ENCODE assay signal across 13 cellular contexts in the genomic region with DNA sequence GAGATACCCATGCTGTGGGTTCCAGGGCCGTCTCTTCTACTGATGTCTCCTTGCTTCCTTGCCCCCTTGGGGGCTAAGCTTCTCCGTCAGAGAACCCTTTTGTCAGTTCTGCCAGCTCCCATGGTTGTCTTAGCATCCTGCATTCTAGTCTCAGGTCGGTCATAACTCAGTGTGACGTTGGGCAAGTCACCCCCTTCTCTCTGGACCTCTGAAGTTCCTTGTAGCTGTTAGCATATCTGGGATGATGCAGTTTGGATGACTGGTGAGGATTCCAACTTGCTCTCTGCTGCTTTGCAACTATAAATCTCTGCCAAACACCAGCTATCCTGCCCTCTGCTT. TPM values are rescaled to one million over a fixed set of nuclear protein-coding genes. Genes with fewer than 3 reads are reported as not detected.
DNase-seq lines count a peak whose midpoint lies in the region; ATAC-seq and TF ChIP-seq lines count a peak whose summit lies in the region.
"Had no signal": no experiment of that assay in that cellular context is flagged by ENCODE, and none has a peak within 500 bp of the region (broad histone marks: within the 10 kb centered on the region; RNA-seq: fewer than 3 reads in every experiment).

No MANE protein-coding gene starts in this region.

- peak; percentile 30 to 80 for DNase-seq in NOMO-1 (lab: John Stamatoyannopoulos, UW; ENCODE audit: unreplicated experiment in 2 of 2)
- no peak for DNase-seq in NOMO-1 treated with DMSO at 0.1 percent for 48 hours (lab: John Stamatoyannopoulos, UW; ENCODE audit: unreplicated experiment)
- no peak for DNase-seq in activated CD8-positive, alpha-beta T cell treated with anti-CD3 and anti-CD28 coated beads for 36 hours
- no peak for DNase-seq in naive thymus-derived CD8-positive, alpha-beta T cell
- DNase-seq in T-helper 9 cell: no peak
- DNase-seq in immature natural killer cell: no peak
- DNase-seq: activated naive CD4-positive, alpha-beta T cell treated with Interleukin-2 at 50 U/mL for 16 hours; Caco-2; NCI-H1092 treated with DMSO at 0.1 percent for 48 hours; ovary had no signal

- H3K9me3 Mint-ChIP-seq in activated CD8-positive, alpha-beta T cell treated with anti-CD3 and anti-CD28 coated beads for 36 hours: no peaks in the 10 kb centered on the region
- no peaks in the 10 kb centered on the region for H3K9me3 Mint-ChIP-seq in naive thymus-derived CD8-positive, alpha-beta T cell
- H3K9me3 Mint-ChIP-seq in immature natural killer cell: no peaks in the 10 kb centered on the region

- H3K4me1 Mint-ChIP-seq in activated CD8-positive, alpha-beta T cell treated with anti-CD3 and anti-CD28 coated beads for 36 hours (ENCODE audit: low read depth): peaks cover 34% of the 10 kb centered on the region
- peaks cover 24 to 41% (median 35%) of the 10 kb centered on the region in 4 donors for H3K4me1 Mint-ChIP-seq in naive thymus-derived CD8-positive, alpha-beta T cell
- peaks cover 19 to 21% of the 10 kb centered on the region in 2 donors for H3K4me1 Mint-ChIP-seq in immature natural killer cell

- no peak for TF ChIP-seq CTCF in activated CD8-positive, alpha-beta T cell treated with anti-CD3 and anti-CD28 coated beads for 36 hours (IDR thresholded peaks at IDR 0.05)

- CTCF ChIA-PET in activated CD8-positive, alpha-beta T cell treated with anti-CD3 and anti-CD28 coated beads for 36 hours (lab: Charles Lee): interaction anchor here (1.8 kb wide), 1 partner anchor 9 kb away, joined by 7 read pairs; no protein-coding TSS in a partner anchor

- no peaks in the 10 kb centered on the region for H3K27me3 Mint-ChIP-seq in activated CD8-positive, alpha-beta T cell treated with anti-CD3 and anti-CD28 coated beads for 36 hours
- peaks cover 0 to 4% (median 2%) of the 10 kb centered on the region in 5 donors for H3K27me3 Mint-ChIP-seq in naive thymus-derived CD8-positive, alpha-beta T cell
- H3K27me3 Mint-ChIP-seq in immature natural killer cell (ENCODE audit: low read depth in 3 of 3): peaks cover 0 to 4% (median 2%) of the 10 kb centered on the region in 3 donors

- peak overlapping the region; percentile 63 for H3K27ac Mint-ChIP-seq in activated CD8-positive, alpha-beta T cell treated with anti-CD3 and anti-CD28 coated beads for 36 hours
- H3K27ac Mint-ChIP-seq in naive thymus-derived CD8-positive, alpha-beta T cell: peak overlapping the region; percentile 27 to 90 (median 80)
- H3K27ac Mint-ChIP-seq in immature natural killer cell: peak overlapping the region in 1 of 6 donors; percentile 49

- intact Hi-C loops in activated CD8-positive, alpha-beta T cell treated with anti-CD3 and anti-CD28 coated beads for 36 hours (cut with micrococcal nuclease): no loop called here

- no peak overlapping the region for H3K4me3 Mint-ChIP-seq in activated CD8-positive, alpha-beta T cell treated with anti-CD3 and anti-CD28 coated beads for 36 hours
- H3K4me3 Mint-ChIP-seq in naive thymus-derived CD8-positive, alpha-beta T cell: peak overlapping the region in 6 of 10 donors; percentile 13 to 60 (median 37)
- H3K4me3 Mint-ChIP-seq in immature natural killer cell: no peak overlapping the region

- H3K36me3 Mint-ChIP-seq in activated CD8-positive, alpha-beta T cell treated with anti-CD3 and anti-CD28 coated beads for 36 hours (ENCODE audit: low read depth): no peaks in the 10 kb centered on the region
- no peaks in the 10 kb centered on the region for H3K36me3 Mint-ChIP-seq in naive thymus-derived CD8-positive, alpha-beta T cell
- H3K36me3 Mint-ChIP-seq in immature natural killer cell: no peaks in the 10 kb centered on the region

- POLR2A ChIA-PET in activated CD8-positive, alpha-beta T cell treated with anti-CD3 and anti-CD28 coated beads for 36 hours (lab: Charles Lee): interaction anchor here (1.2 kb wide), 1 partner anchor 19 kb away, joined by 3 read pairs; no protein-coding TSS in a partner anchor
- POLR2A ChIA-PET in naive thymus-derived CD8-positive, alpha-beta T cell (lab: Charles Lee): interaction anchor here (1.1 kb wide), 1 partner anchor 15 kb away, joined by 4 read pairs; no protein-coding TSS in a partner anchor

- ATAC-seq in HG03175 (IDR thresholded peaks at IDR 0.05; ENCODE audit: unreplicated experiment) (peak; percentile 12), GM18870 (IDR thresholded peaks at IDR 0.05; ENCODE audit: unreplicated experiment) (no peak)
- no peak for ATAC-seq in activated CD8-positive, alpha-beta T cell treated with anti-CD3 and anti-CD28 coated beads for 36 hours
- no peak for ATAC-seq in naive thymus-derived CD8-positive, alpha-beta T cell
- ATAC-seq: Panc1 had no signal

RNA-seq across cellular contexts. Expression of gene MYL4, which starts 8.9 kb away (rescaled TPM):
- not detected for total RNA-seq in activated CD8-positive, alpha-beta T cell treated with anti-CD3 and anti-CD28 coated beads for 36 hours
- total RNA-seq in naive thymus-derived CD8-positive, alpha-beta T cell: not detected
- polyA plus RNA-seq in naive thymus-derived CD8-positive, alpha-beta T cell: not detected
- polyA plus RNA-seq in immature natural killer cell: under 1 TPM in 1 of 3 donors, not detected in 2; 0.39 TPM
- total RNA-seq: Caco-2 had no signal

RNA-seq across cellular contexts. Expression of gene CDC27, which starts 11.2 kb away (rescaled TPM):
- 100 to 1,000 TPM; 103 TPM for total RNA-seq in activated CD8-positive, alpha-beta T cell treated with anti-CD3 and anti-CD28 coated beads for 36 hours
- 10 to 100 TPM; 62.2 to 70.7 TPM for total RNA-seq in naive thymus-derived CD8-positive, alpha-beta T cell
- 10 to 100 TPM; 55.8 to 77.0 (median 71.5) TPM for polyA plus RNA-seq in naive thymus-derived CD8-positive, alpha-beta T cell
- 10 to 100 TPM; 50.3 to 98.5 (median 71.1) TPM for polyA plus RNA-seq in immature natural killer cell

RNA-seq across cellular contexts. Expression of gene ITGB3, which starts 53.3 kb away (rescaled TPM):
- total RNA-seq in activated CD8-positive, alpha-beta T cell treated with anti-CD3 and anti-CD28 coated beads for 36 hours: not detected
- total RNA-seq in naive thymus-derived CD8-positive, alpha-beta T cell: not detected
- not detected for polyA plus RNA-seq in naive thymus-derived CD8-positive, alpha-beta T cell
- polyA plus RNA-seq in immature natural killer cell: 10 to 100 TPM in 1 of 3 donors, 1 to 10 TPM in 1, not detected in 1; 1.1 to 11.0 TPM

Comparison
In these comparisons a context has a peak if more than half of its experiments do, and no peak if none do; other contexts are left out.
1. DNase-seq: peak in NOMO-1 (2 of 2); none in NOMO-1 treated with DMSO at 0.1 percent for 48 hours (single experiment), activated CD8-positive, alpha-beta T cell treated with anti-CD3 and anti-CD28 coated beads for 36 hours (single experiment), naive thymus-derived CD8-positive, alpha-beta T cell (0 of 10), T-helper 9 cell (single experiment) and immature natural killer cell (0 of 3).
2. H3K4me3 Mint-ChIP-seq: peak in naive thymus-derived CD8-positive, alpha-beta T cell (6 of 10); none in activated CD8-positive, alpha-beta T cell treated with anti-CD3 and anti-CD28 coated beads for 36 hours (single experiment) and immature natural killer cell (0 of 5).